Comparison of ENCODE assay signal across 8 cellular contexts in the genomic region with DNA sequence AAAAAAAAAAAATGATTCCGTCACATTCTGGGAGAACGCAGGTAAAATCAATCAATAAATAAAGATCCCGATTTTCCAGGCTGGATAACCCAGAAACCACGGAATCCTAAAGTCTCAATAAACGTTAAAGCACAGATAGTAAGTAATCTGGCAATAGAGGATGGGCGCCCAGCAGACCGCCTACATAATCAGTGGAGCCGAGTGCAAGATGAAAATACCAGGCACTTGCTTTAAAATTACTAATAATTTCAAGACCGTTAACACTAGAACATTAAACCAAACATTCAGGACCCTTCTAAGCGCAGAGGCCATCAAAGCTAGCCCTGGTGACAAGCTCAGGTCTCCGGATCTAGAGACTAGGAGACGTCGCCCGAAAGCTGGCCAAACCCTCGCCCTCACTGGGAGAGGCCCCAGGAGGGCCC. TPM values are rescaled to one million over a fixed set of nuclear protein-coding genes. Genes with fewer than 3 reads are reported as not detected.
DNase-seq lines count a peak whose midpoint lies in the region; ATAC-seq and TF ChIP-seq lines count a peak whose summit lies in the region.

No MANE protein-coding gene starts in this region.

- peaks cover 12% of the 10 kb centered on the region; the same call in 1 of the 2 replicates for H3K79me2 ChIP-seq in OCI-LY3 (ENCODE audit: low read length)

- H3K4me1 Mint-ChIP-seq in CD8-positive, alpha-beta T cell (ENCODE audit: low read depth) = peaks cover 37% of the 10 kb centered on the region

- H3K4me2 ChIP-seq in OCI-LY3 (ENCODE audit: low read length) = peak overlapping the region; percentile 89

- H2AFZ ChIP-seq in OCI-LY3 (ENCODE audit: low read depth, low read length) (peak overlapping the region; percentile 76; the same call in 1 of the 2 replicates), neuron (ENCODE audit: low read depth, low read length) (peak overlapping the region; percentile 81)

- H3K9ac ChIP-seq in OCI-LY3 (ENCODE audit: low read length) (peak overlapping the region; percentile 96), endocrine pancreas (ENCODE audit: control insufficient read depth, insufficient read depth, low read length) (peak overlapping the region; percentile 96)

- POLR2A ChIA-PET in CD8-positive, alpha-beta T cell (lab: Charles Lee) = interaction anchor here (0.7 to 4.0 kb wide), 20 partner anchors 10 to 317 kb away, joined by 3 to 56 read pairs (median 13); partner anchors contain the start of genes CBLN3, CHMP4A, EMC9 and IPO4

- peak overlapping the region; percentile 97 for H3K27ac ChIP-seq in CD8-positive, alpha-beta T cell (ENCODE audit: low read depth, low read length)
- H3K27ac ChIP-seq in OCI-LY3 (ENCODE audit: low read length) = peak overlapping the region; percentile 95

- H3K4me1 ChIP-seq in CD8-positive, alpha-beta T cell (ENCODE audit: insufficient read depth, low read length) = peaks cover 30% of the 10 kb centered on the region
- H3K4me1 ChIP-seq in OCI-LY3 (ENCODE audit: low read length) (peaks cover 15% of the 10 kb centered on the region), endocrine pancreas (ENCODE audit: control insufficient read depth, insufficient read depth, low read length) (peaks cover 5% of the 10 kb centered on the region), neuron (ENCODE audit: insufficient read depth, low read length) (peaks cover 9% of the 10 kb centered on the region)

- H4K20me1 ChIP-seq in OCI-LY3 (ENCODE audit: insufficient read depth, low read length) = no peaks in the 10 kb centered on the region

- H3K9me3 Mint-ChIP-seq in CD8-positive, alpha-beta T cell = no peaks in the 10 kb centered on the region

- intact Hi-C loops in CD8-positive, alpha-beta T cell (cut with DNase I, micrococcal nuclease) = loop anchor here (10.0 kb wide), 3 partner anchors 549 to 809 kb away; partner anchors contain the start of genes AP1G2 (in 1 of the 2), BCL2L2 (in 1 of the 2), NGDN (in 1 of the 2) and PPP1R3E (in 1 of the 2)

- H3K27me3 ChIP-seq in CD8-positive, alpha-beta T cell (ENCODE audit: insufficient read depth, low read length) = no peaks in the 10 kb centered on the region
- H3K27me3 ChIP-seq in OCI-LY3 (ENCODE audit: low read depth, low read length) = no peaks in the 10 kb centered on the region
- no peaks in the 10 kb centered on the region for H3K27me3 ChIP-seq in endocrine pancreas (ENCODE audit: control insufficient read depth, insufficient read depth, low read length)
- no peaks in the 10 kb centered on the region for H3K27me3 ChIP-seq in neuron (ENCODE audit: insufficient read depth, low read length)

- H3K36me3 ChIP-seq in CD8-positive, alpha-beta T cell (ENCODE audit: insufficient read depth, low read length) = peaks cover 12% of the 10 kb centered on the region
- H3K36me3 ChIP-seq in OCI-LY3 (replicated peaks; ENCODE audit: low read depth, low read length) (peaks cover 12% of the 10 kb centered on the region), endocrine pancreas (ENCODE audit: control insufficient read depth, insufficient read depth, low read length) (peaks cover 2% of the 10 kb centered on the region), neuron (ENCODE audit: insufficient read depth, low read length) (peaks cover 10% of the 10 kb centered on the region)

- CTCF ChIA-PET in CD8-positive, alpha-beta T cell (lab: Charles Lee) = interaction anchor here (1.0 to 6.8 kb wide), 9 partner anchors 8 to 324 kb away, joined by 3 to 37 read pairs (median 9); partner anchors contain the start of gene IRF9

- no peak for TF ChIP-seq CTCF in CD8-positive, alpha-beta T cell (IDR thresholded peaks at IDR 0.05)
- TF ChIP-seq CTCF in OCI-LY3 (IDR thresholded peaks at IDR 0.05; ENCODE audit: low read depth, low read length) = no peak

- H3K4me3 ChIP-seq in CD8-positive, alpha-beta T cell (ENCODE audit: low read depth, low read length) = peak overlapping the region; percentile 87
- H3K4me3 ChIP-seq in OCI-LY3 (ENCODE audit: low read length) (peak overlapping the region; percentile 91), endocrine pancreas (ENCODE audit: control insufficient read depth, insufficient read depth, low read length) (peak overlapping the region; percentile 61), neuron (ENCODE audit: low read length) (peak overlapping the region; percentile 84)

- ATAC-seq in CD8-positive, alpha-beta T cell = no peak
- ATAC-seq in HG02884 (IDR thresholded peaks at IDR 0.05; ENCODE audit: unreplicated experiment) = no peak

- peak in 1 of 7 experiments; percentile 22 for DNase-seq in CD8-positive, alpha-beta T cell
- DNase-seq in germinal center (ENCODE audit: low spot score) (no peak), Ammon's horn (ENCODE audit: low spot score) (no peak), NK-92 (lab: John Stamatoyannopoulos, UW; ENCODE audit: unreplicated experiment) (no peak)

- peak overlapping the region; percentile 100 for H3K27ac Mint-ChIP-seq in CD8-positive, alpha-beta T cell

- peaks cover 37% of the 10 kb centered on the region for H3K36me3 Mint-ChIP-seq in CD8-positive, alpha-beta T cell

- no peaks in the 10 kb centered on the region for H3K9me3 ChIP-seq in CD8-positive, alpha-beta T cell (ENCODE audit: low read length)
- H3K9me3 ChIP-seq in OCI-LY3 (ENCODE audit: insufficient read depth, low read length) (no peaks in the 10 kb centered on the region), endocrine pancreas (ENCODE audit: control insufficient read depth, low read length) (no peaks in the 10 kb centered on the region), neuron (ENCODE audit: low read length) (no peaks in the 10 kb centered on the region)

- no peaks in the 10 kb centered on the region for H3K27me3 Mint-ChIP-seq in CD8-positive, alpha-beta T cell (ENCODE audit: low read depth)

- H3K4me3 Mint-ChIP-seq in CD8-positive, alpha-beta T cell = peak overlapping the region; percentile 98

RNA-seq across cellular contexts. Expression of gene DCAF11, which starts 1.2 kb away (rescaled TPM):
- total RNA-seq in CD8-positive, alpha-beta T cell = 10 to 100 TPM; 88.7 to 89.7 TPM

RNA-seq across cellular contexts. Expression of gene NRL, which starts 1.4 kb away (rescaled TPM):
- total RNA-seq in CD8-positive, alpha-beta T cell = 1 to 10 TPM; 3.4 to 3.8 TPM

RNA-seq across cellular contexts. Expression of gene FITM1, which starts 17.1 kb away (rescaled TPM):
- 1 to 10 TPM; 1.7 to 2.4 TPM for total RNA-seq in CD8-positive, alpha-beta T cell

RNA-seq across cellular contexts. Expression of gene PCK2, which starts 19.3 kb away (rescaled TPM):
- total RNA-seq in CD8-positive, alpha-beta T cell = 1 to 10 TPM; 4.9 to 5.2 TPM

RNA-seq across cellular contexts. Expression of gene PSME1, which starts 22.6 kb away (rescaled TPM):
- 100 to 1,000 TPM; 200 to 207 TPM for total RNA-seq in CD8-positive, alpha-beta T cell
